Comparison of ENCODE assay signal across 28 cellular contexts in genomic region chr3:180002006-180002405, GRCh38. TPM values are rescaled to one million over a fixed set of nuclear protein-coding genes. Genes with fewer than 3 reads are reported as not detected.
"Had no signal": no experiment of that assay in that cellular context is flagged by ENCODE, and none has a peak within 500 bp of the region (broad histone marks: within the 10 kb centered on the region; RNA-seq: fewer than 3 reads in every experiment).

No MANE protein-coding gene starts in this region.

- H3K27ac Mint-ChIP-seq: T-cell had no signal

- H3K27me3 ChIP-seq: MG63, Peyer's patch, SJSA1 had no signal

- H3K27ac ChIP-seq: Peyer's patch, SJSA1, SK-N-MC had no signal

- DNase-seq: Kasumi-1, MG63, NCI-H1048, NCI-H1105, NCI-H1417 treated with DMSO at 0.1 percent for 48 hours, NCI-H1436 treated with DMSO at 0.1 percent for 48 hours, NCI-H1694 treated with DMSO at 0.1 percent for 48 hours, NCI-H187 treated with DMSO at 0.1 percent for 48 hours, NCI-H2029, NCI-H2081, NCI-H2171 treated with DMSO at 0.1 percent for 48 hours, NCI-H226, NCI-H446 treated with DMSO at 0.1 percent for 48 hours, NCI-H510A, NCI-H524, NCI-H526, NCI-H69, NCI-H748 treated with DMSO at 0.1 percent for 48 hours, NCI-H82, Peyer's patch, Right ventricle myocardium superior, RPMI8226, SHP77 treated with DMSO at 0.1 percent for 48 hours, T-cell had no signal

- H3K4me1 Mint-ChIP-seq: T-cell had no signal

- H3K4me3 Mint-ChIP-seq: T-cell had no signal

- H3K36me3 Mint-ChIP-seq: T-cell had no signal

- H3K27me3 Mint-ChIP-seq: T-cell had no signal

- H3K36me3 ChIP-seq: MG63, Peyer's patch, SJSA1 had no signal

- H3K4me1 ChIP-seq: Peyer's patch, SJSA1 had no signal

- ATAC-seq: SK-N-SH treated with all-trans-retinoic acid at 6 μM for 48 hours, T-cell had no signal

- H3K4me3 ChIP-seq: MG63, Peyer's patch, SJSA1, SK-N-MC had no signal

- H3K9me3 ChIP-seq: MG63, Peyer's patch, SJSA1 had no signal

RNA-seq across cellular contexts. Expression of gene PEX5L, which starts 34.7 kb away (rescaled TPM):
- total RNA-seq: OCI-LY7, Peyer's patch, SJSA1, T-cell had no signal
